In the genomic region with DNA sequence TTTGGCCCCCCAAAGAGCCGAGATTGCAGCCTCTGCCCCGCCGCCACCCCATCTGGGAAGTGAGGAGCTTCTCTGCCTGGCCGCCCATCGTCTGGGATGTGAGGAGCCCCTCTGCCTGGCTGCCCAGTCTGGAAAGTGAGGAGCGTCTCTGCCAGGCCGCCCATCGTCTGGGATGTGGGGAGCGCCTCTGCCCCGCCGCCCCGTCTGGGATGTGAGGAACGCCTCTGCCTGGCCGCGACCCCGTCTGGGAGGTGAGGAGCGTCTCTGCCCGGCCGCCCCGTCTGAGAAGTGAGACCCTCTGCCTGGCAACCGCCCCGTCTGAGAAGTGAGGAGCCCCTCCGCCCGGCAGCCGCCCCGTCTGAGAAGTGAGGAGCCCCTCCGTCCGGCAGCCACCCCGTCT, we compare ENCODE assay signal across 8 cellular contexts. TPM values are rescaled to one million over a fixed set of nuclear protein-coding genes. Genes with fewer than 3 reads are reported as not detected.
DNase-seq lines count a peak whose midpoint lies in the region; ATAC-seq, FAIRE-seq and TF ChIP-seq lines count a peak whose summit lies in the region.
"Not testable (repeated sequence)": the region's sequence is repeated elsewhere in the genome, so short reads cannot be mapped to it uniquely, and the experiment has no call there.

No MANE protein-coding gene starts in this region.

- H3K4me1 Mint-ChIP-seq in T-helper 1 cell treated with Interleukin-12 subunit alpha and Interleukin-12 subunit beta and Interleukin-4 antibody, amounts not matched to agents 30 μg/mL and 1 μg/mL, for 36 hours (ENCODE audit: low read depth), result peaks cover 15% of the 10 kb centered on the region
- peaks cover 24% of the 10 kb centered on the region for H3K4me1 Mint-ChIP-seq in activated CD4-positive, alpha-beta T cell treated with anti-CD3 and anti-CD28 coated beads, Interleukin-2, amount 10 ng/mL, durations not matched to agents 7 days and 5 days
- H3K4me1 Mint-ChIP-seq in activated T-helper 17 cell treated with anti-CD3 and anti-CD28 coated beads, Interleukin-2, amount 50 U/mL, for 72 hours, result peaks cover 11% of the 10 kb centered on the region
- peaks cover 21 to 41% of the 10 kb centered on the region in 2 donors for H3K4me1 Mint-ChIP-seq in stimulated activated naive B cell treated with anti-CD40 and anti-IgM and Interleukin-4, amounts not matched to agents 10 μg/mL and 1 μg/mL and 100 μg/mL, for 72 hours

- H3K4me2 ChIP-seq in BLaER1, result peak overlapping the region; percentile 91
- peak overlapping the region; percentile 66 for H3K4me2 ChIP-seq in OCI-LY1 (ENCODE audit: low read length)
- H3K4me2 ChIP-seq in GM12878 (ENCODE audit: control insufficient read depth, insufficient read depth), result not testable (repeated sequence)

- H3K27me3 Mint-ChIP-seq in T-helper 1 cell treated with Interleukin-12 subunit alpha and Interleukin-12 subunit beta and Interleukin-4 antibody, amounts not matched to agents 30 μg/mL and 1 μg/mL, for 36 hours (ENCODE audit: low read depth); activated CD4-positive, alpha-beta T cell treated with anti-CD3 and anti-CD28 coated beads, Interleukin-2, amount 10 ng/mL, durations not matched to agents 7 days and 5 days; activated T-helper 17 cell treated with anti-CD3 and anti-CD28 coated beads, Interleukin-2, amount 50 U/mL, for 72 hours; stimulated activated naive B cell treated with anti-CD40 and anti-IgM and Interleukin-4, amounts not matched to agents 10 μg/mL and 1 μg/mL and 100 μg/mL, for 72 hours: not testable (repeated sequence)

- FAIRE-seq in GM12878 (lab: Jason Lieb, UNC), result not testable (repeated sequence)

- H3K36me3 Mint-ChIP-seq in T-helper 1 cell treated with Interleukin-12 subunit alpha and Interleukin-12 subunit beta and Interleukin-4 antibody, amounts not matched to agents 30 μg/mL and 1 μg/mL, for 36 hours (ENCODE audit: low read depth), result peaks cover 11% of the 10 kb centered on the region
- H3K36me3 Mint-ChIP-seq in activated CD4-positive, alpha-beta T cell treated with anti-CD3 and anti-CD28 coated beads, Interleukin-2, amount 10 ng/mL, durations not matched to agents 7 days and 5 days (ENCODE audit: low read depth), result peaks cover 19% of the 10 kb centered on the region
- not testable (repeated sequence) for H3K36me3 Mint-ChIP-seq in activated T-helper 17 cell treated with anti-CD3 and anti-CD28 coated beads, Interleukin-2, amount 50 U/mL, for 72 hours (ENCODE audit: low read depth)
- peaks cover under 1 to 16% of the 10 kb centered on the region in 2 donors for H3K36me3 Mint-ChIP-seq in stimulated activated naive B cell treated with anti-CD40 and anti-IgM and Interleukin-4, amounts not matched to agents 10 μg/mL and 1 μg/mL and 100 μg/mL, for 72 hours

- not testable (repeated sequence) for TF ChIP-seq CTCF in GM06990 (IDR thresholded peaks at IDR 0.05; ENCODE audit: insufficient read depth, low read length, poor library complexity, severe bottlenecking); OCI-LY1 (IDR thresholded peaks at IDR 0.05; ENCODE audit: low read length); GM12878 (IDR thresholded peaks at IDR 0.05 in 2 of 3, conservative IDR thresholded peaks at IDR 0.05 in 1 of 3; ENCODE audit: control insufficient read depth in 2 of 3, extremely low read depth in 1 of 3, insufficient read depth in 1 of 3, low read depth in 3 of 3, low read length in 3 of 3)

- not testable (repeated sequence) for H3F3A ChIP-seq in OCI-LY1 (ENCODE audit: insufficient read depth, low read length)

- not testable (repeated sequence) for H3K27me3 ChIP-seq in BLaER1; GM06990 (replicated peaks; ENCODE audit: control insufficient read depth, insufficient read depth, low read length); OCI-LY1 (ENCODE audit: insufficient read depth, low read length); GM12878 (replicated peaks in 1 of 2; ENCODE audit: control insufficient read depth in 2 of 2, insufficient read depth in 2 of 2, low read length in 1 of 2)

- intact Hi-C loops in GM12878 (cut with micrococcal nuclease; ENCODE audit: unreplicated experiment), result loop anchor here (5.0 kb wide), 2 partner anchors 36 to 114 kb away; partner anchors contain the start of genes ZFP14 and ZNF260

- in situ Hi-C loops in GM12878 (cut with MboI), result not testable (repeated sequence)

- not testable (repeated sequence) for ATAC-seq in activated T-helper 17 cell treated with anti-CD3 and anti-CD28 coated beads, Interleukin-2, amount 50 U/mL, for 72 hours (replicated peaks); GM12878; stimulated activated naive B cell treated with anti-CD40 and anti-IgM and Interleukin-4, amounts not matched to agents 10 μg/mL and 1 μg/mL and 100 μg/mL, for 72 hours (replicated peaks)

- H3K9me2 ChIP-seq in OCI-LY1 (ENCODE audit: low read depth, low read length), result not testable (repeated sequence)

- H4K20me1 ChIP-seq in BLaER1; OCI-LY1 (ENCODE audit: insufficient read depth, low read length); GM12878 (ENCODE audit: control insufficient read depth, insufficient read depth): not testable (repeated sequence)

- not testable (repeated sequence) for H3K4me3 Mint-ChIP-seq in T-helper 1 cell treated with Interleukin-12 subunit alpha and Interleukin-12 subunit beta and Interleukin-4 antibody, amounts not matched to agents 30 μg/mL and 1 μg/mL, for 36 hours
- peak overlapping the region; percentile 93 for H3K4me3 Mint-ChIP-seq in activated CD4-positive, alpha-beta T cell treated with anti-CD3 and anti-CD28 coated beads, Interleukin-2, amount 10 ng/mL, durations not matched to agents 7 days and 5 days
- peak overlapping the region; percentile 92 for H3K4me3 Mint-ChIP-seq in activated T-helper 17 cell treated with anti-CD3 and anti-CD28 coated beads, Interleukin-2, amount 50 U/mL, for 72 hours
- H3K4me3 Mint-ChIP-seq in stimulated activated naive B cell treated with anti-CD40 and anti-IgM and Interleukin-4, amounts not matched to agents 10 μg/mL and 1 μg/mL and 100 μg/mL, for 72 hours, result peak overlapping the region; percentile 94 to 98

- BruUV-seq in GM12878 (replicated peaks; lab: Mats Ljungman, UMichigan), result not testable (repeated sequence)

- peak overlapping the region; percentile 80 for H3K4me3 ChIP-seq in BLaER1
- H3K4me3 ChIP-seq in GM06990 (replicated peaks; ENCODE audit: low read depth, low read length), result peak overlapping the region; percentile 27
- peak overlapping the region; percentile 71 for H3K4me3 ChIP-seq in OCI-LY1 (ENCODE audit: low read depth, low read length, poor library complexity, severe bottlenecking)
- not testable (repeated sequence) for H3K4me3 ChIP-seq in GM12878

- WGBS in GM12878 (ENCODE audit: insufficient coverage, insufficient replicate concordance, low lambda C conversion rate, missing lambda C conversion rate), result 45% methylated on average over 16 of the region's 29 CpGs

- TF ChIP-seq POLR2A in GM12878 (IDR thresholded peaks at IDR 0.05; ENCODE audit: low read depth, low read length), result not testable (repeated sequence)

- RAD21 ChIA-PET in GM12878 (lab: Charles Lee; ENCODE audit: unreplicated experiment), result not testable (repeated sequence)

- peaks cover 17% of the 10 kb centered on the region for H3K9me3 Mint-ChIP-seq in T-helper 1 cell treated with Interleukin-12 subunit alpha and Interleukin-12 subunit beta and Interleukin-4 antibody, amounts not matched to agents 30 μg/mL and 1 μg/mL, for 36 hours
- peaks cover 22% of the 10 kb centered on the region for H3K9me3 Mint-ChIP-seq in activated CD4-positive, alpha-beta T cell treated with anti-CD3 and anti-CD28 coated beads, Interleukin-2, amount 10 ng/mL, durations not matched to agents 7 days and 5 days
- H3K9me3 Mint-ChIP-seq in activated T-helper 17 cell treated with anti-CD3 and anti-CD28 coated beads, Interleukin-2, amount 50 U/mL, for 72 hours; stimulated activated naive B cell treated with anti-CD40 and anti-IgM and Interleukin-4, amounts not matched to agents 10 μg/mL and 1 μg/mL and 100 μg/mL, for 72 hours: not testable (repeated sequence)

- TF ChIP-seq EP300 in GM12878 (IDR thresholded peaks at IDR 0.05; ENCODE audit: borderline replicate concordance in 1 of 2, control insufficient read depth in 1 of 2, low read depth in 2 of 2, low read length in 2 of 2), result not testable (repeated sequence)

- H3K4me1 ChIP-seq in BLaER1 (peaks cover 59% of the 10 kb centered on the region), OCI-LY1 (ENCODE audit: insufficient read depth, low read length, severe bottlenecking) (peaks cover 30% of the 10 kb centered on the region)
- not testable (repeated sequence) for H3K4me1 ChIP-seq in GM12878 (ENCODE audit: control insufficient read depth, insufficient read depth, low read length)

- not testable (repeated sequence) for DNase-seq in GM06990 (ENCODE audit: extremely low read depth, insufficient read length); activated CD4-positive, alpha-beta T cell treated with anti-CD3 and anti-CD28 coated beads, Interleukin-2, amount 10 ng/mL, durations not matched to agents 7 days and 5 days; GM12878 (ENCODE audit: low read depth, low spot score); stimulated activated naive B cell treated with anti-CD40 and anti-IgM and Interleukin-4, amounts not matched to agents 10 μg/mL and 1 μg/mL and 100 μg/mL, for 72 hours

- peak overlapping the region; percentile 98 for H3K27ac ChIP-seq in BLaER1
- peak overlapping the region; percentile 89 for H3K27ac ChIP-seq in OCI-LY1 (ENCODE audit: low read depth, low read length, poor library complexity, severe bottlenecking)
- H3K27ac ChIP-seq in GM12878 (ENCODE audit: control insufficient read depth, insufficient read depth), result 0 out of 2 replicates have a peak overlapping the region, but pooled peaks have one; percentile 25

- not testable (repeated sequence) for TF ChIP-seq RAD21 in GM12878 (IDR thresholded peaks at IDR 0.05; ENCODE audit: insufficient read depth, low read depth, low read length)

- H3K9me3 ChIP-seq in BLaER1, result peaks cover 25% of the 10 kb centered on the region
- not testable (repeated sequence) for H3K9me3 ChIP-seq in OCI-LY1 (ENCODE audit: low read length); GM12878 (replicated peaks; ENCODE audit: control insufficient read depth, insufficient read depth, low read length)

- POLR2A ChIA-PET in activated CD4-positive, alpha-beta T cell treated with anti-CD3 and anti-CD28 coated beads, Interleukin-2, amount 10 ng/mL, durations not matched to agents 7 days and 5 days (lab: Charles Lee); GM12878 (lab: Charles Lee): not testable (repeated sequence)

- not testable (repeated sequence) for H3K79me2 ChIP-seq in OCI-LY1 (ENCODE audit: insufficient read depth, low read length); GM12878 (ENCODE audit: control insufficient read depth, insufficient read depth, low read length)

- SMC1A ChIA-PET in GM12878 (lab: Charles Lee; ENCODE audit: uncharacterized antibody, unreplicated experiment), result not testable (repeated sequence)

- not testable (repeated sequence) for H2AFZ ChIP-seq in OCI-LY1 (ENCODE audit: low read length); GM12878 (ENCODE audit: control insufficient read depth, low read depth, low read length)

- CTCF ChIA-PET in activated CD4-positive, alpha-beta T cell treated with anti-CD3 and anti-CD28 coated beads, Interleukin-2, amount 10 ng/mL, durations not matched to agents 7 days and 5 days (lab: Charles Lee); GM12878 (lab: Yijun Ruan, JAX): not testable (repeated sequence)

- H3K9ac ChIP-seq in BLaER1, result peak overlapping the region; percentile 96
- H3K9ac ChIP-seq in OCI-LY1 (ENCODE audit: low read length), result peak overlapping the region; percentile 83; the same call in 1 of the 2 replicates
- H3K9ac ChIP-seq in GM12878 (ENCODE audit: control insufficient read depth, insufficient read depth, low read length), result not testable (repeated sequence)

- peaks cover 17% of the 10 kb centered on the region for H3K36me3 ChIP-seq in BLaER1
- H3K36me3 ChIP-seq in GM06990 (ENCODE audit: control insufficient read depth, insufficient read depth, low read length); OCI-LY1 (ENCODE audit: insufficient read depth, low read length); GM12878 (ENCODE audit: control insufficient read depth in 2 of 2, insufficient read depth in 2 of 2, low read length in 1 of 2): not testable (repeated sequence)

- peak overlapping the region; percentile 92 for H3K27ac Mint-ChIP-seq in T-helper 1 cell treated with Interleukin-12 subunit alpha and Interleukin-12 subunit beta and Interleukin-4 antibody, amounts not matched to agents 30 μg/mL and 1 μg/mL, for 36 hours
- H3K27ac Mint-ChIP-seq in activated CD4-positive, alpha-beta T cell treated with anti-CD3 and anti-CD28 coated beads, Interleukin-2, amount 10 ng/mL, durations not matched to agents 7 days and 5 days; activated T-helper 17 cell treated with anti-CD3 and anti-CD28 coated beads, Interleukin-2, amount 50 U/mL, for 72 hours: not testable (repeated sequence)
- H3K27ac Mint-ChIP-seq in stimulated activated naive B cell treated with anti-CD40 and anti-IgM and Interleukin-4, amounts not matched to agents 10 μg/mL and 1 μg/mL and 100 μg/mL, for 72 hours, result peak overlapping the region; percentile 99

RNA-seq across cellular contexts. Expression of gene ZNF566, which starts 1.5 kb away (rescaled TPM):
- 1 to 10 TPM; 7.8 to 9.6 TPM for total RNA-seq in activated CD4-positive, alpha-beta T cell treated with anti-CD3 and anti-CD28 coated beads, Interleukin-2, amount 10 ng/mL, durations not matched to agents 7 days and 5 days
- 1 to 10 TPM; 4.0 to 5.6 TPM for total RNA-seq in activated T-helper 17 cell treated with anti-CD3 and anti-CD28 coated beads, Interleukin-2, amount 50 U/mL, for 72 hours
- total RNA-seq in GM12878 (2013; cell fraction: nucleolus; rRNA removed), result 42.6 and 50.9 TPM in 2 replicates
- 3.3 and 5.3 TPM in 2 replicates for total RNA-seq in GM12878 (2014; rRNA removed)
- 4.7 and 5.2 TPM in 2 replicates for total RNA-seq in GM12878 (2014; rRNA removed; fragmentation: Illumina TruSeq; extraction: Trizol)
- 5.3 and 5.8 TPM in 2 replicates for total RNA-seq in GM12878 (2021)
- polyA plus RNA-seq in GM12878 (2011; ENCODE audit: low read depth), result 2.4 TPM
- polyA plus RNA-seq in GM12878 (2011; rRNA removed), result 4.2 and 7.3 TPM in 2 replicates
- polyA plus RNA-seq in GM12878 (2011; cell fraction: cytosol; rRNA removed), result 2.5 and 2.6 TPM in 2 replicates
- polyA plus RNA-seq in GM12878 (2011; cell fraction: nucleus; rRNA removed), result 2.6 and 3.1 TPM in 2 replicates
- polyA plus RNA-seq in GM12878 (2012), result 2.8 and 5.1 TPM in 2 replicates
- polyA plus RNA-seq in GM12878 (2014; fragmentation: Illumina TruSeq; extraction: Trizol), result 2.6 and 7.0 TPM in 2 replicates
- 1 to 10 TPM; 2.5 to 4.0 TPM for polyA plus RNA-seq in GM12878 (2014; fragmentation: Nextera tagmentation; extraction: Ambion mirVana)
- polyA plus RNA-seq in GM12878 (2014; rRNA removed), result 3.6 and 4.3 TPM in 2 replicates
- polyA plus RNA-seq in GM12878 (2016; fragmentation: Nextera tagmentation; extraction: Ambion mirVana), result 1 to 10 TPM; 3.5 to 3.8 TPM
- 4.8 and 7.2 TPM in 2 replicates for polyA minus RNA-seq in GM12878 (2011; rRNA and poly(A)+ RNA removed)
- polyA minus RNA-seq in GM12878 (2011; cell fraction: cytosol; rRNA and poly(A)+ RNA removed), result 2.4 and 3.3 TPM in 2 replicates
- 3.5 and 6.9 TPM in 2 replicates for polyA minus RNA-seq in GM12878 (2011; cell fraction: nucleus; rRNA and poly(A)+ RNA removed)

RNA-seq across cellular contexts. Expression of gene ZNF260, which starts 37.2 kb away (rescaled TPM):
- total RNA-seq in activated CD4-positive, alpha-beta T cell treated with anti-CD3 and anti-CD28 coated beads, Interleukin-2, amount 10 ng/mL, durations not matched to agents 7 days and 5 days, result 10 to 100 TPM; 10.6 to 13.7 TPM
- 1 to 10 TPM; 3.5 to 6.1 TPM for total RNA-seq in activated T-helper 17 cell treated with anti-CD3 and anti-CD28 coated beads, Interleukin-2, amount 50 U/mL, for 72 hours
- total RNA-seq in GM12878 (2013; cell fraction: nucleolus; rRNA removed), result 103 and 112 TPM in 2 replicates
- 7.2 and 7.4 TPM in 2 replicates for total RNA-seq in GM12878 (2014; rRNA removed)
- total RNA-seq in GM12878 (2014; rRNA removed; fragmentation: Illumina TruSeq; extraction: Trizol), result 9.7 and 9.9 TPM in 2 replicates
- 4.3 and 5.2 TPM in 2 replicates for total RNA-seq in GM12878 (2021)
- 1.1 TPM for polyA plus RNA-seq in GM12878 (2011; ENCODE audit: low read depth)
- polyA plus RNA-seq in GM12878 (2011; rRNA removed), result 9.5 and 18.7 TPM in 2 replicates
- 3.3 and 3.9 TPM in 2 replicates for polyA plus RNA-seq in GM12878 (2011; cell fraction: cytosol; rRNA removed)
- 6.7 and 7.1 TPM in 2 replicates for polyA plus RNA-seq in GM12878 (2011; cell fraction: nucleus; rRNA removed)
- 2.8 and 3.7 TPM in 2 replicates for polyA plus RNA-seq in GM12878 (2012)
- 6.9 and 8.7 TPM in 2 replicates for polyA plus RNA-seq in GM12878 (2014; fragmentation: Illumina TruSeq; extraction: Trizol)
- polyA plus RNA-seq in GM12878 (2014; fragmentation: Nextera tagmentation; extraction: Ambion mirVana), result 1 to 10 TPM; 1.9 to 3.5 TPM
- polyA plus RNA-seq in GM12878 (2014; rRNA removed), result 3.9 and 4.4 TPM in 2 replicates
- 1 to 10 TPM; 8.3 to 9.3 TPM for polyA plus RNA-seq in GM12878 (2016; fragmentation: Nextera tagmentation; extraction: Ambion mirVana)
- polyA minus RNA-seq in GM12878 (2011; rRNA and poly(A)+ RNA removed), result 7.4 and 11.3 TPM in 2 replicates
- polyA minus RNA-seq in GM12878 (2011; cell fraction: cytosol; rRNA and poly(A)+ RNA removed), result 4.9 and 15.0 TPM in 2 replicates
- polyA minus RNA-seq in GM12878 (2011; cell fraction: nucleus; rRNA and poly(A)+ RNA removed), result 4.0 and 6.6 TPM in 2 replicates

Comparison
In these comparisons a context has a peak if more than half of its experiments do, and no peak if none do; other contexts are left out.
1. H3K27ac ChIP-seq: peak in every context shown above with its lines; median percentile 98 in BLaER1; 89 in OCI-LY1; 25 in GM12878.